13 cellular contexts compared by ENCODE assay signal in genomic region chr9:33220681-33221567, GRCh38. TPM values are rescaled to one million over a fixed set of nuclear protein-coding genes. Genes with fewer than 3 reads are reported as not detected.
DNase-seq lines count a peak whose midpoint lies in the region; ATAC-seq and TF ChIP-seq lines count a peak whose summit lies in the region.
"Had no signal": no experiment of that assay in that cellular context is flagged by ENCODE, and none has a peak within 500 bp of the region (broad histone marks: within the 10 kb centered on the region; RNA-seq: fewer than 3 reads in every experiment).

No MANE protein-coding gene starts in this region.

- H3K9me3 ChIP-seq in lower lobe of right lung: no peaks in the 10 kb centered on the region

- DNase-seq in CD1c-positive myeloid dendritic cell (ENCODE audit: extremely low spot score): peak; percentile 33
- DNase-seq in T-helper 2 cell treated with Interferon-gamma antibody and Interleukin-4, amounts not matched to agents 5 μg/mL and 100 μg/mL, for 36 hours (ENCODE audit: low spot score): no peak
- peak; percentile 52 for DNase-seq in lower lobe of right lung
- no peak for DNase-seq in activated CD4-positive, alpha-beta memory T cell treated with anti-CD3 and anti-CD28 coated beads, Interleukin-2, amount 10 ng/mL, durations not matched to agents 7 days and 5 days
- DNase-seq in GM19238 (ENCODE audit: insufficient read length, low spot score): no peak
- DNase-seq: activated CD4-positive, alpha-beta T cell treated with anti-CD3 and anti-CD28 coated beads for 4 hours; activated naive CD4-positive, alpha-beta T cell treated with Interleukin-2 at 50 U/mL for 16 hours; CD8-positive, alpha-beta T cell; NCI-H510A treated with DMSO at 0.1 percent for 48 hours had no signal

- H3K27me3 ChIP-seq in lower lobe of right lung (ENCODE audit: low read depth): no peaks in the 10 kb centered on the region

- H3K27ac ChIP-seq in lower lobe of right lung: no peak overlapping the region

- intact Hi-C loops in lower lobe of right lung (cut with DNase I): no loop called here

- ATAC-seq in HG02678 (IDR thresholded peaks at IDR 0.05; ENCODE audit: unreplicated experiment): peak; percentile 56
- peak; percentile 23 to 59 for ATAC-seq in lower lobe of right lung
- no peak for ATAC-seq in GM21619 (IDR thresholded peaks at IDR 0.05; ENCODE audit: unreplicated experiment)
- no peak for ATAC-seq in GM18519 (IDR thresholded peaks at IDR 0.05; ENCODE audit: low FRiP score, unreplicated experiment)
- ATAC-seq: CD8-positive, alpha-beta T cell; HCT116 had no signal

- H3K27ac Mint-ChIP-seq in T-helper 2 cell treated with Interferon-gamma antibody and Interleukin-4, amounts not matched to agents 5 μg/mL and 100 μg/mL, for 36 hours: peak overlapping the region; percentile 33
- no peak overlapping the region for H3K27ac Mint-ChIP-seq in activated CD4-positive, alpha-beta memory T cell treated with anti-CD3 and anti-CD28 coated beads, Interleukin-2, amount 10 ng/mL, durations not matched to agents 7 days and 5 days
- H3K27ac Mint-ChIP-seq: CD8-positive, alpha-beta T cell had no signal

- POLR2A ChIA-PET in activated CD4-positive, alpha-beta memory T cell treated with anti-CD3 and anti-CD28 coated beads, Interleukin-2, amount 10 ng/mL, durations not matched to agents 7 days and 5 days (lab: Charles Lee): no interaction called here

- TF ChIP-seq CTCF in lower lobe of right lung (IDR thresholded peaks at IDR 0.05): no peak

- no peaks in the 10 kb centered on the region for H3K36me3 ChIP-seq in lower lobe of right lung

- CTCF ChIA-PET in activated CD4-positive, alpha-beta memory T cell treated with anti-CD3 and anti-CD28 coated beads, Interleukin-2, amount 10 ng/mL, durations not matched to agents 7 days and 5 days (lab: Charles Lee): no interaction called here

- no peak overlapping the region for H3K4me3 ChIP-seq in lower lobe of right lung

- H3K4me1 ChIP-seq in lower lobe of right lung: peaks cover 19% of the 10 kb centered on the region

- peaks cover 20% of the 10 kb centered on the region for H3K4me1 Mint-ChIP-seq in T-helper 2 cell treated with Interferon-gamma antibody and Interleukin-4, amounts not matched to agents 5 μg/mL and 100 μg/mL, for 36 hours (ENCODE audit: low read depth)
- peaks cover 27% of the 10 kb centered on the region for H3K4me1 Mint-ChIP-seq in activated CD4-positive, alpha-beta memory T cell treated with anti-CD3 and anti-CD28 coated beads, Interleukin-2, amount 10 ng/mL, durations not matched to agents 7 days and 5 days

- H3K27me3 Mint-ChIP-seq in T-helper 2 cell treated with Interferon-gamma antibody and Interleukin-4, amounts not matched to agents 5 μg/mL and 100 μg/mL, for 36 hours (ENCODE audit: low read depth): peaks cover 5% of the 10 kb centered on the region
- peaks cover 13% of the 10 kb centered on the region for H3K27me3 Mint-ChIP-seq in activated CD4-positive, alpha-beta memory T cell treated with anti-CD3 and anti-CD28 coated beads, Interleukin-2, amount 10 ng/mL, durations not matched to agents 7 days and 5 days

- H3K36me3 Mint-ChIP-seq in T-helper 2 cell treated with Interferon-gamma antibody and Interleukin-4, amounts not matched to agents 5 μg/mL and 100 μg/mL, for 36 hours (ENCODE audit: low read depth): no peaks in the 10 kb centered on the region
- no peaks in the 10 kb centered on the region for H3K36me3 Mint-ChIP-seq in activated CD4-positive, alpha-beta memory T cell treated with anti-CD3 and anti-CD28 coated beads, Interleukin-2, amount 10 ng/mL, durations not matched to agents 7 days and 5 days (ENCODE audit: low read depth)
- H3K36me3 Mint-ChIP-seq: CD8-positive, alpha-beta T cell had no signal

- H3K9me3 Mint-ChIP-seq in T-helper 2 cell treated with Interferon-gamma antibody and Interleukin-4, amounts not matched to agents 5 μg/mL and 100 μg/mL, for 36 hours: no peaks in the 10 kb centered on the region
- no peaks in the 10 kb centered on the region for H3K9me3 Mint-ChIP-seq in activated CD4-positive, alpha-beta memory T cell treated with anti-CD3 and anti-CD28 coated beads, Interleukin-2, amount 10 ng/mL, durations not matched to agents 7 days and 5 days
- H3K9me3 Mint-ChIP-seq: CD8-positive, alpha-beta T cell had no signal

- no peak overlapping the region for H3K4me3 Mint-ChIP-seq in T-helper 2 cell treated with Interferon-gamma antibody and Interleukin-4, amounts not matched to agents 5 μg/mL and 100 μg/mL, for 36 hours
- no peak overlapping the region for H3K4me3 Mint-ChIP-seq in activated CD4-positive, alpha-beta memory T cell treated with anti-CD3 and anti-CD28 coated beads, Interleukin-2, amount 10 ng/mL, durations not matched to agents 7 days and 5 days
- H3K4me3 Mint-ChIP-seq: CD8-positive, alpha-beta T cell had no signal

RNA-seq across cellular contexts. Expression of gene SPINK4, which starts 19.0 kb away (rescaled TPM):
- not detected for total RNA-seq in lower lobe of right lung
- not detected for total RNA-seq in activated CD4-positive, alpha-beta memory T cell treated with anti-CD3 and anti-CD28 coated beads, Interleukin-2, amount 10 ng/mL, durations not matched to agents 7 days and 5 days
- total RNA-seq: CD8-positive, alpha-beta T cell had no signal

RNA-seq across cellular contexts. Expression of gene BAG1, which starts 43.6 kb away (rescaled TPM):
- total RNA-seq in lower lobe of right lung: 98.5 TPM
- total RNA-seq in activated CD4-positive, alpha-beta memory T cell treated with anti-CD3 and anti-CD28 coated beads, Interleukin-2, amount 10 ng/mL, durations not matched to agents 7 days and 5 days: 10 to 100 TPM; 56.3 to 57.1 TPM

RNA-seq across cellular contexts. Expression of gene CHMP5, which starts 43.9 kb away (rescaled TPM):
- 80.9 TPM for total RNA-seq in lower lobe of right lung
- 100 to 1,000 TPM; 149 TPM for total RNA-seq in activated CD4-positive, alpha-beta memory T cell treated with anti-CD3 and anti-CD28 coated beads, Interleukin-2, amount 10 ng/mL, durations not matched to agents 7 days and 5 days

RNA-seq across cellular contexts. Expression of gene B4GALT1, which starts 53.8 kb away (rescaled TPM):
- 72.0 TPM for total RNA-seq in lower lobe of right lung
- 10 to 100 TPM; 69.2 to 70.8 TPM for total RNA-seq in activated CD4-positive, alpha-beta memory T cell treated with anti-CD3 and anti-CD28 coated beads, Interleukin-2, amount 10 ng/mL, durations not matched to agents 7 days and 5 days

Comparison
In these comparisons a context has a peak if more than half of its experiments do, and no peak if none do; other contexts are left out.
1. DNase-seq: peak in CD1c-positive myeloid dendritic cell (single experiment) and lower lobe of right lung (single experiment); none in T-helper 2 cell treated with Interferon-gamma antibody and Interleukin-4, amounts not matched to agents 5 μg/mL and 100 μg/mL, for 36 hours (single experiment), activated CD4-positive, alpha-beta memory T cell treated with anti-CD3 and anti-CD28 coated beads, Interleukin-2, amount 10 ng/mL, durations not matched to agents 7 days and 5 days (single experiment) and GM19238 (single experiment).
2. ATAC-seq: peak in HG02678 (single experiment) and lower lobe of right lung (2 of 2); none in GM21619 (single experiment) and GM18519 (single experiment).